ENCODE assay signal across 30 cellular contexts in the genomic region with DNA sequence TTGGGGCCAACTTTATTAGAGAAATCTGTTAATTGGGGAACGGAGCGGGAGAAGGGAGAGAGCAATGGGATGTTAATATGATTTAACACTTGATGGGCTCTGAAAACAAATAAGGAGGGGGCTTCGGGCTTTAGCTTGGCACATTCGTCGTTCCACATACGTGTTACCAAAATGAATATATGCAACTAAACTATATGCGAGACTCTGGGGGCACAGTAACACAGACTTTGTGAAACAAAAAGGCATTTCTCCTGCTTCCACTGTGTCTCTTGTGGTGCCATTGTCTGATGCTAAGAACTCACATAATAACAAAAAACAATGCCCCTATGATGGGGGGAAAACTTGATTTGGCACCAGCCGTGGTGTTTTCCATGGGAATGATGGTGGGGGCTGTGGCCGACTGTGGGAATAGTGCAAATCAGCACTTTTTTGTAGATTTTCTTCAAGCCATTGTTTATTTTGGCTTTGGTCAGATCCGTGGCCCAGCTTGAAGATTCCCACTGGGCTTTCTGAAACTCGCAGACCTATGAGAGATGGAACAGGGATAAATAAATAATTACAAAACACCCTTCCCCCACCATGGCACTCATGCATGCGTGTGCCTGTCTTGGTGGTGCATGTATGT.
"Had no signal": no experiment of that assay in that cellular context is flagged by ENCODE, and none has a peak within 500 bp of the region (broad histone marks: within the 10 kb centered on the region; RNA-seq: fewer than 3 reads in every experiment).

No MANE protein-coding gene starts in this region.

- H3K4me3 ChIP-seq: adrenal gland, ascending aorta, pancreas, prostate gland, sigmoid colon, upper lobe of left lung, vagina had no signal

- H3K36me3 Mint-ChIP-seq: activated naive CD8-positive, alpha-beta T cell treated with anti-CD3 and anti-CD28 coated beads for 36 hours; naive B cell had no signal

- DNase-seq: activated CD4-positive, alpha-beta T cell treated with anti-CD3 and anti-CD28 coated beads for 36 hours; activated CD4-positive, CD25-positive, alpha-beta regulatory T cell; activated CD8-positive, alpha-beta memory T cell treated with anti-CD3 and anti-CD28 coated beads for 24 hours; activated effector memory CD4-positive, alpha-beta T cell treated with anti-CD3 and anti-CD28 coated beads, Interleukin-2, amount 50 U/mL, for 16 hours; activated naive CD4-positive, alpha-beta T cell treated with anti-CD3 and anti-CD28 coated beads for 36 hours; activated naive CD8-positive, alpha-beta T cell treated with anti-CD3 and anti-CD28 coated beads for 36 hours; activated T-cell treated with anti-CD3 and anti-CD28 coated beads, Interleukin-2, amount 50 U/mL, for 1 hour; adrenal gland; brain microvascular endothelial cell; caudate nucleus; cortex of kidney; foreskin keratinocyte; left cardiac atrium; mammary epithelial cell; naive B cell; pancreas; retina; sigmoid colon; small intestine; stimulated activated CD4-positive, alpha-beta T cell treated with anti-CD3 and anti-CD28 coated beads, Interleukin-4, amount 100 ng/mL, for 24 hours; T-helper 1 cell; upper lobe of left lung had no signal

- H3K27me3 ChIP-seq: adrenal gland, ascending aorta, brain microvascular endothelial cell, pancreas, sigmoid colon, upper lobe of left lung, vagina had no signal

- H3K9me3 ChIP-seq: adrenal gland, ascending aorta, pancreas, prostate gland, sigmoid colon, upper lobe of left lung, vagina had no signal

- ATAC-seq: activated CD4-positive, alpha-beta T cell treated with anti-CD3 and anti-CD28 coated beads for 36 hours; esophagus mucosa; foreskin keratinocyte; left cardiac atrium; pancreas; stimulated activated effector memory CD8-positive, alpha-beta T cell treated with anti-CD3 and anti-CD28 coated beads, Interleukin-12 subunit alpha, Interleukin-12 subunit beta, amount 100 ng/mL, for 72 hours had no signal

- H3K9me3 Mint-ChIP-seq: activated naive CD4-positive, alpha-beta T cell treated with anti-CD3 and anti-CD28 coated beads for 36 hours; activated naive CD8-positive, alpha-beta T cell treated with anti-CD3 and anti-CD28 coated beads for 36 hours; activated T-helper 1 cell treated with anti-CD3 and anti-CD28 coated beads, Interleukin-12 subunit alpha, Interleukin-12 subunit beta, Interleukin-2, Interleukin-4 antibody, amounts not matched to agents 30 ng/mL and 10 ng/mL and 1 ng/mL, durations not matched to agents 14 hours and 24 hours and 36 hours; naive B cell; stimulated activated effector memory CD8-positive, alpha-beta T cell treated with anti-CD3 and anti-CD28 coated beads, Interleukin-12 subunit alpha, Interleukin-12 subunit beta, amount 100 ng/mL, for 72 hours; stimulated activated naive CD8-positive, alpha-beta T cell treated with anti-CD3 and anti-CD28 coated beads, Interleukin-15, Interleukin-2, amounts not matched to agents 100 ng/mL and 50 ng/mL, for 24 hours; T-helper 2 cell treated with Interferon-gamma antibody and Interleukin-4, amounts not matched to agents 5 μg/mL and 100 μg/mL, for 36 hours had no signal

- H3K4me3 Mint-ChIP-seq: activated CD4-positive, alpha-beta T cell treated with anti-CD3 and anti-CD28 coated beads for 36 hours; activated naive CD4-positive, alpha-beta T cell treated with anti-CD3 and anti-CD28 coated beads for 36 hours; activated naive CD8-positive, alpha-beta T cell treated with anti-CD3 and anti-CD28 coated beads for 36 hours; activated T-helper 1 cell treated with anti-CD3 and anti-CD28 coated beads, Interleukin-12 subunit alpha, Interleukin-12 subunit beta, Interleukin-2, Interleukin-4 antibody, amounts not matched to agents 30 ng/mL and 10 ng/mL and 1 ng/mL, durations not matched to agents 14 hours and 24 hours and 36 hours; stimulated activated effector memory CD8-positive, alpha-beta T cell treated with anti-CD3 and anti-CD28 coated beads, Interleukin-12 subunit alpha, Interleukin-12 subunit beta, amount 100 ng/mL, for 72 hours; stimulated activated naive CD8-positive, alpha-beta T cell treated with anti-CD3 and anti-CD28 coated beads, Interleukin-15, Interleukin-2, amounts not matched to agents 100 ng/mL and 50 ng/mL, for 24 hours; T-helper 2 cell treated with Interferon-gamma antibody and Interleukin-4, amounts not matched to agents 5 μg/mL and 100 μg/mL, for 36 hours had no signal

- H3K27ac Mint-ChIP-seq: activated CD4-positive, alpha-beta T cell treated with anti-CD3 and anti-CD28 coated beads for 36 hours; activated naive CD4-positive, alpha-beta T cell treated with anti-CD3 and anti-CD28 coated beads for 36 hours; activated naive CD8-positive, alpha-beta T cell treated with anti-CD3 and anti-CD28 coated beads for 36 hours; activated T-helper 1 cell treated with anti-CD3 and anti-CD28 coated beads, Interleukin-12 subunit alpha, Interleukin-12 subunit beta, Interleukin-2, Interleukin-4 antibody, amounts not matched to agents 30 ng/mL and 10 ng/mL and 1 ng/mL, durations not matched to agents 14 hours and 24 hours and 36 hours; stimulated activated effector memory CD8-positive, alpha-beta T cell treated with anti-CD3 and anti-CD28 coated beads, Interleukin-12 subunit alpha, Interleukin-12 subunit beta, amount 100 ng/mL, for 72 hours; stimulated activated naive CD8-positive, alpha-beta T cell treated with anti-CD3 and anti-CD28 coated beads, Interleukin-15, Interleukin-2, amounts not matched to agents 100 ng/mL and 50 ng/mL, for 24 hours; T-helper 2 cell treated with Interferon-gamma antibody and Interleukin-4, amounts not matched to agents 5 μg/mL and 100 μg/mL, for 36 hours had no signal

- H3K4me1 ChIP-seq: foreskin keratinocyte, pancreas, prostate gland had no signal

- H3K36me3 ChIP-seq: adrenal gland, ascending aorta, brain microvascular endothelial cell, pancreas, prostate gland, sigmoid colon, upper lobe of left lung, vagina had no signal
